In genomic region chr9:126981218-126981617, GRCh38 we compare ENCODE assay signal across 15 cellular contexts.
DNase-seq lines count a peak whose midpoint lies in the region; ATAC-seq and TF ChIP-seq lines count a peak whose summit lies in the region.
"Had no signal": no experiment of that assay in that cellular context is flagged by ENCODE, and none has a peak within 500 bp of the region (broad histone marks: within the 10 kb centered on the region; RNA-seq: fewer than 3 reads in every experiment).

No MANE protein-coding gene starts in this region.

- no peak overlapping the region for H4K5ac ChIP-seq in IMR-90 (ENCODE audit: low read depth, low read length)

- H4K20me1 ChIP-seq in IMR-90 (ENCODE audit: insufficient read depth, low read length), result no peaks in the 10 kb centered on the region

- H3K36me3 Mint-ChIP-seq in activated CD4-positive, alpha-beta memory T cell treated with anti-CD3 and anti-CD28 coated beads, Interleukin-2, amount 10 ng/mL, durations not matched to agents 7 days and 5 days (ENCODE audit: low read depth), result peaks cover 30% of the 10 kb centered on the region
- peaks cover 4% of the 10 kb centered on the region for H3K36me3 Mint-ChIP-seq in activated CD4-positive, alpha-beta memory T cell treated with anti-CD3 and anti-CD28 coated beads for 36 hours
- H3K36me3 Mint-ChIP-seq: CD8-positive, alpha-beta T cell had no signal

- CTCF ChIA-PET in activated CD4-positive, alpha-beta memory T cell treated with anti-CD3 and anti-CD28 coated beads, Interleukin-2, amount 10 ng/mL, durations not matched to agents 7 days and 5 days (lab: Charles Lee), result interaction anchor here (1.1 kb wide), 1 partner anchor 218 kb away, joined by 4 read pairs; no protein-coding TSS in a partner anchor
- CTCF ChIA-PET in activated CD4-positive, alpha-beta memory T cell treated with anti-CD3 and anti-CD28 coated beads for 36 hours (lab: Charles Lee), result interaction anchor here (1.1 kb wide), 1 partner anchor 41 kb away, joined by 3 read pairs; no protein-coding TSS in a partner anchor
- CTCF ChIA-PET in IMR-90 (lab: Yijun Ruan, JAX), result no interaction called here

- H2BK20ac ChIP-seq in IMR-90 (ENCODE audit: low read depth, low read length), result no peak overlapping the region

- H3K27ac ChIP-seq in IMR-90 (ENCODE audit: insufficient read depth, low read length) (no peak overlapping the region), esophagus muscularis mucosa (replicated peaks in 1 of 4) (no peak overlapping the region), vagina (no peak overlapping the region), sigmoid colon (no peak overlapping the region)
- H3K27ac ChIP-seq: BLaER1 had no signal

- H3K27me3 ChIP-seq in IMR-90 (ENCODE audit: control insufficient read depth, insufficient read depth, low read length) (no peaks in the 10 kb centered on the region), esophagus muscularis mucosa (no peaks in the 10 kb centered on the region), vagina (no peaks in the 10 kb centered on the region), sigmoid colon (no peaks in the 10 kb centered on the region)

- intact Hi-C loops in activated CD4-positive, alpha-beta memory T cell treated with anti-CD3 and anti-CD28 coated beads for 36 hours (cut with micrococcal nuclease), result no loop called here
- intact Hi-C loops in IMR-90 (cut with micrococcal nuclease), result no loop called here
- intact Hi-C loops in esophagus muscularis mucosa (cut with DNase I), result no loop called here
- intact Hi-C loops in vagina (cut with DNase I), result no loop called here
- intact Hi-C loops in sigmoid colon (cut with DNase I), result no loop called here

- no peaks in the 10 kb centered on the region for H3K79me1 ChIP-seq in IMR-90 (ENCODE audit: low read depth in 1 of 2, low read length in 2 of 2)

- H4K91ac ChIP-seq in IMR-90 (ENCODE audit: insufficient read depth, low read depth, low read length), result no peak overlapping the region

- H3K4ac ChIP-seq in IMR-90 (ENCODE audit: low read depth, low read length), result no peak overlapping the region

- peaks cover 40% of the 10 kb centered on the region for H3K4me1 Mint-ChIP-seq in activated CD4-positive, alpha-beta memory T cell treated with anti-CD3 and anti-CD28 coated beads, Interleukin-2, amount 10 ng/mL, durations not matched to agents 7 days and 5 days
- peaks cover 15% of the 10 kb centered on the region for H3K4me1 Mint-ChIP-seq in activated CD4-positive, alpha-beta memory T cell treated with anti-CD3 and anti-CD28 coated beads for 36 hours (ENCODE audit: low read depth)

- H3K9me3 Mint-ChIP-seq in activated CD4-positive, alpha-beta memory T cell treated with anti-CD3 and anti-CD28 coated beads, Interleukin-2, amount 10 ng/mL, durations not matched to agents 7 days and 5 days, result peaks cover 7% of the 10 kb centered on the region
- peaks cover 3% of the 10 kb centered on the region for H3K9me3 Mint-ChIP-seq in activated CD4-positive, alpha-beta memory T cell treated with anti-CD3 and anti-CD28 coated beads for 36 hours

- no peak overlapping the region for H2AK9ac ChIP-seq in IMR-90 (replicated peaks; ENCODE audit: low read depth, low read length, poor library complexity)

- H3K27me3 Mint-ChIP-seq in activated CD4-positive, alpha-beta memory T cell treated with anti-CD3 and anti-CD28 coated beads, Interleukin-2, amount 10 ng/mL, durations not matched to agents 7 days and 5 days, result peaks cover 21% of the 10 kb centered on the region
- H3K27me3 Mint-ChIP-seq in activated CD4-positive, alpha-beta memory T cell treated with anti-CD3 and anti-CD28 coated beads for 36 hours, result peaks cover 35% of the 10 kb centered on the region

- DNase-seq in activated CD4-positive, alpha-beta memory T cell treated with anti-CD3 and anti-CD28 coated beads, Interleukin-2, amount 10 ng/mL, durations not matched to agents 7 days and 5 days, result no peak
- no peak for DNase-seq in activated CD4-positive, alpha-beta memory T cell treated with anti-CD3 and anti-CD28 coated beads for 36 hours
- DNase-seq in IMR-90, result no peak
- DNase-seq in esophagus muscularis mucosa (ENCODE audit: extremely low spot score), result peak; percentile 50
- peak; percentile 56 to 70 for DNase-seq in vagina (ENCODE audit: extremely low spot score in 2 of 2)
- DNase-seq in sigmoid colon, result no peak
- no peak for DNase-seq in stimulated activated CD8-positive, alpha-beta memory T cell treated with anti-CD3 and anti-CD28 coated beads, Interleukin-4, amount 100 ng/mL, for 48 hours
- DNase-seq: 8988T, Calu3, DMS79 treated with DMSO at 0.1 percent for 48 hours, GF-D8, H9 had no signal

- TF ChIP-seq CTCF in IMR-90 (conservative IDR thresholded peaks at IDR 0.05; ENCODE audit: low read depth, low read length) (no peak), esophagus muscularis mucosa (IDR thresholded peaks at IDR 0.05) (no peak), vagina (IDR thresholded peaks at IDR 0.05) (no peak), sigmoid colon (IDR thresholded peaks at IDR 0.05) (no peak)

- peak overlapping the region; percentile 52 for H2AFZ ChIP-seq in IMR-90 (replicated peaks; ENCODE audit: low read length, poor library complexity)

- no peak overlapping the region for H2BK120ac ChIP-seq in IMR-90 (ENCODE audit: low read depth, low read length)

- no peak for TF ChIP-seq EP300 in esophagus muscularis mucosa (IDR thresholded peaks at IDR 0.05)
- TF ChIP-seq EP300 in sigmoid colon (IDR thresholded peaks at IDR 0.05), result no peak

- H3K9me3 ChIP-seq in IMR-90 (ENCODE audit: control insufficient read depth, insufficient read depth, low read length) (peaks cover 4% of the 10 kb centered on the region; the same call in 1 of the 2 replicates), esophagus muscularis mucosa (no peaks in the 10 kb centered on the region), vagina (no peaks in the 10 kb centered on the region), sigmoid colon (no peaks in the 10 kb centered on the region)

- ATAC-seq in IMR-90 (ENCODE audit: low read depth), result no peak
- ATAC-seq: CD8-positive, alpha-beta T cell; HepG2 had no signal

- no peak overlapping the region for H2BK15ac ChIP-seq in IMR-90 (ENCODE audit: low read depth, low read length)

- H2AK5ac ChIP-seq in IMR-90 (ENCODE audit: low read depth, low read length), result no peak overlapping the region

- H3K9ac ChIP-seq in IMR-90 (ENCODE audit: low read depth, low read length), result no peak overlapping the region
- H3K9ac ChIP-seq: BLaER1 had no signal

- H3K9me1 ChIP-seq in IMR-90 (ENCODE audit: insufficient read depth, low read length), result peaks cover 4% of the 10 kb centered on the region; the same call in 1 of the 2 replicates

- dilution Hi-C loops in IMR-90 (cut with HindIII; ENCODE audit: low sequenced_read_pairs, unreplicated experiment), result no loop called here

- peak overlapping the region; percentile 29 for H3K27ac Mint-ChIP-seq in activated CD4-positive, alpha-beta memory T cell treated with anti-CD3 and anti-CD28 coated beads, Interleukin-2, amount 10 ng/mL, durations not matched to agents 7 days and 5 days
- no peak overlapping the region for H3K27ac Mint-ChIP-seq in activated CD4-positive, alpha-beta memory T cell treated with anti-CD3 and anti-CD28 coated beads for 36 hours
- H3K27ac Mint-ChIP-seq: H9 had no signal

- H3K4me3 Mint-ChIP-seq in activated CD4-positive, alpha-beta memory T cell treated with anti-CD3 and anti-CD28 coated beads, Interleukin-2, amount 10 ng/mL, durations not matched to agents 7 days and 5 days, result no peak overlapping the region
- H3K4me3 Mint-ChIP-seq in activated CD4-positive, alpha-beta memory T cell treated with anti-CD3 and anti-CD28 coated beads for 36 hours, result no peak overlapping the region
- H3K4me3 Mint-ChIP-seq: CD8-positive, alpha-beta T cell; H9 had no signal

- H3K36me3 ChIP-seq in IMR-90 (ENCODE audit: control insufficient read depth, insufficient read depth, low read length) (no peaks in the 10 kb centered on the region), esophagus muscularis mucosa (no peaks in the 10 kb centered on the region), vagina (no peaks in the 10 kb centered on the region), sigmoid colon (no peaks in the 10 kb centered on the region)
- H3K36me3 ChIP-seq: BLaER1 had no signal

- H3K4me1 ChIP-seq in IMR-90 (ENCODE audit: control insufficient read depth, insufficient read depth, low read length) (0 out of 2 replicates have a peak, but pooled peaks cover 2% of the 10 kb centered on the region), esophagus muscularis mucosa (peaks cover 8 to 19% (median 17%) of the 10 kb centered on the region in 4 donors), vagina (peaks cover 9% of the 10 kb centered on the region), sigmoid colon (peaks cover 0 to 29% (median 12%) of the 10 kb centered on the region in 4 donors)

- H3K4me2 ChIP-seq in IMR-90 (ENCODE audit: low read depth, low read length), result no peak overlapping the region
- H3K4me2 ChIP-seq: BLaER1 had no signal

- in situ Hi-C loops in IMR-90 (cut with MboI; ENCODE audit: low sequenced_read_pairs), result no loop called here

- H2BK5ac ChIP-seq in IMR-90 (ENCODE audit: low read depth, low read length, poor library complexity, severe bottlenecking), result no peak overlapping the region

- H3K56ac ChIP-seq in IMR-90 (ENCODE audit: extremely low read depth, insufficient read depth, low read length), result no peak overlapping the region

- no TSS peak for BruUV-seq in IMR-90 (replicated peaks; lab: Mats Ljungman, UMichigan)

- H3K18ac ChIP-seq in IMR-90 (ENCODE audit: low read depth, low read length), result no peak overlapping the region

- no peak for TF ChIP-seq RAD21 in IMR-90 (IDR thresholded peaks at IDR 0.05; ENCODE audit: low read length)

- H3K23ac ChIP-seq in IMR-90 (ENCODE audit: low read depth, low read length), result no peak overlapping the region

- POLR2A ChIA-PET in activated CD4-positive, alpha-beta memory T cell treated with anti-CD3 and anti-CD28 coated beads, Interleukin-2, amount 10 ng/mL, durations not matched to agents 7 days and 5 days (lab: Charles Lee), result interaction anchor here (0.8 kb wide), 1 partner anchor 12 kb away, joined by 3 read pairs; no protein-coding TSS in a partner anchor
- POLR2A ChIA-PET in activated CD4-positive, alpha-beta memory T cell treated with anti-CD3 and anti-CD28 coated beads for 36 hours (lab: Charles Lee), result no interaction called here
- POLR2A ChIA-PET in IMR-90 (lab: Charles Lee; ENCODE audit: unreplicated experiment), result no interaction called here

- no peak overlapping the region for H3K14ac ChIP-seq in IMR-90 (replicated peaks; ENCODE audit: low read depth, low read length)

- no peak overlapping the region for H3K4me3 ChIP-seq in IMR-90 (ENCODE audit: insufficient read depth, low read depth, low read length)
- no peak overlapping the region for H3K4me3 ChIP-seq in esophagus muscularis mucosa
- no peak overlapping the region for H3K4me3 ChIP-seq in vagina
- no peak overlapping the region for H3K4me3 ChIP-seq in sigmoid colon
- H3K4me3 ChIP-seq: BLaER1 had no signal

- H4K8ac ChIP-seq in IMR-90 (ENCODE audit: low read depth in 2 of 2, low read length in 2 of 2), result no peak overlapping the region

- 75% methylated on average over 1 of the region's 2 CpGs; no CpG with 5 or more reads in 1 of the 2 experiments for WGBS in IMR-90 (ENCODE audit: extremely low coverage in 2 of 2, insufficient read length in 1 of 2), 2 experiments
- WGBS in esophagus muscularis mucosa, result 97% methylated on average over 2 of the region's 2 CpGs
- WGBS in sigmoid colon, 2 donors, result 97 to 98% methylated on average over 2 of the region's 2 CpGs

- TF ChIP-seq POLR2A in IMR-90 (IDR thresholded peaks at IDR 0.05; ENCODE audit: low read depth, low read length) (no peak), esophagus muscularis mucosa (IDR thresholded peaks at IDR 0.05; ENCODE audit: low read depth) (no peak), vagina (IDR thresholded peaks at IDR 0.05) (no peak), sigmoid colon (IDR thresholded peaks at IDR 0.05) (no peak)

Comparison
In these comparisons a context has a peak if more than half of its experiments do, and no peak if none do; other contexts are left out.
1. DNase-seq: peak in esophagus muscularis mucosa (single experiment) and vagina (2 of 2); none in activated CD4-positive, alpha-beta memory T cell treated with anti-CD3 and anti-CD28 coated beads, Interleukin-2, amount 10 ng/mL, durations not matched to agents 7 days and 5 days (single experiment), activated CD4-positive, alpha-beta memory T cell treated with anti-CD3 and anti-CD28 coated beads for 36 hours (single experiment), IMR-90 (single experiment), sigmoid colon (single experiment) and stimulated activated CD8-positive, alpha-beta memory T cell treated with anti-CD3 and anti-CD28 coated beads, Interleukin-4, amount 100 ng/mL, for 48 hours (single experiment).